Comparison of ENCODE assay signal across 7 cellular contexts in the genomic region with DNA sequence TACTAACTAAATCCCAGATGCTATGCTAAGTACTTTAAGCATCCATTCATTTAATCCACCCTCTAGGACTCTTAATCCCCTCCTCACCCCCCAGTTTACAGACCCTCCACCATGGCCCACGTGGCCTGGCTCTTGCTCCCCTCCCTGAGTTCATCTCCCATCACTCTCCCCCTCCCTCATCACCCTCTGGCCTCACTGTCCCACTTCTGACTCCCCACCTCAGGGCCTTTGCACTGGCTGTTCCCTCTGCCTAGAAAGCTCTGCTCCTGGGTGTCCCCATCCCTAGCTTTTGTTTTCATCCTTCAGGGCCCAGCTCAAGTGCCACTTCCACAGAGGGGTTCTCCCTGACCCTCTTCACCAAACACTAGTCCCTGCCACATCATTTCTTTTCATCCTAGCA.
"Had no signal": no experiment of that assay in that cellular context is flagged by ENCODE, and none has a peak within 500 bp of the region (broad histone marks: within the 10 kb centered on the region; RNA-seq: fewer than 3 reads in every experiment).

No MANE protein-coding gene starts in this region.

- H3K27me3 Mint-ChIP-seq: naive B cell had no signal

- H3K36me3 Mint-ChIP-seq: naive B cell had no signal

- DNase-seq: activated gamma-delta T cell treated with Interleukin-2 at 50 U/mL for 16 hours; amniotic stem cell; islet precursor cell; naive B cell; stimulated activated CD4-positive, alpha-beta T cell treated with anti-CD3 and anti-CD28 coated beads, Interleukin-1b, Interleukin-23, amount 100 ng/mL, for 48 hours; T-helper 9 cell had no signal

- H3K9me3 Mint-ChIP-seq: naive B cell had no signal

- ATAC-seq: activated CD4-positive, CD25-positive, alpha-beta regulatory T cell treated with anti-CD3 and anti-CD28 coated beads, Interleukin-2, amount 50 U/mL, for 24 hours had no signal
